In genomic region chr1:152932170-152932811, GRCh38 we compare ENCODE assay signal across 27 cellular contexts. TPM values are rescaled to one million over a fixed set of nuclear protein-coding genes. Genes with fewer than 3 reads are reported as not detected.
"Had no signal": no experiment of that assay in that cellular context is flagged by ENCODE, and none has a peak within 500 bp of the region (broad histone marks: within the 10 kb centered on the region; RNA-seq: fewer than 3 reads in every experiment).

No MANE protein-coding gene starts in this region.

- H3K4me1 ChIP-seq: colonic mucosa, pancreas, psoas muscle, right atrium auricular region, tibial artery had no signal

- H2AFZ ChIP-seq: hepatocyte had no signal

- H3K4me3 ChIP-seq: colonic mucosa, dorsolateral prefrontal cortex, hepatocyte, pancreas, psoas muscle, right atrium auricular region, tibial artery had no signal

- H3K4me1 Mint-ChIP-seq: activated naive CD8-positive, alpha-beta T cell treated with anti-CD3 and anti-CD28 coated beads for 36 hours; nephron; stimulated activated naive CD8-positive, alpha-beta T cell treated with anti-CD3 and anti-CD28 coated beads, Interleukin-15, amount 100 ng/mL, for 72 hours had no signal

- H3K4me3 Mint-ChIP-seq: activated CD8-positive, alpha-beta T cell treated with anti-CD3 and anti-CD28 coated beads, Interleukin-2, amount 10 ng/mL, durations not matched to agents 7 days and 5 days; activated naive CD8-positive, alpha-beta T cell treated with anti-CD3 and anti-CD28 coated beads for 36 hours; activated T-cell treated with anti-CD3 and anti-CD28 coated beads, Interleukin-2, amount 50 U/mL, for 24 hours; effector memory CD8-positive, alpha-beta T cell; nephron; stimulated activated naive CD8-positive, alpha-beta T cell treated with anti-CD3 and anti-CD28 coated beads, Interleukin-15, amount 100 ng/mL, for 72 hours had no signal

- H3K9me3 ChIP-seq: colonic mucosa, pancreas, psoas muscle, right atrium auricular region, tibial artery had no signal

- H3K27me3 ChIP-seq: colonic mucosa, hepatocyte, pancreas, right atrium auricular region, tibial artery had no signal

- H3K79me2 ChIP-seq: hepatocyte had no signal

- H3K9me3 Mint-ChIP-seq: activated T-cell treated with anti-CD3 and anti-CD28 coated beads, Interleukin-2, amount 50 U/mL, for 24 hours; activated T-helper 2 cell treated with anti-CD3 and anti-CD28 coated beads, Interferon-gamma antibody, Interleukin-2, Interleukin-4, amounts not matched to agents 10 μg/mL and 5 μg/mL and 100 μg/mL, durations not matched to agents 14 hours and 24 hours and 36 hours; stimulated activated naive CD8-positive, alpha-beta T cell treated with anti-CD3 and anti-CD28 coated beads, Interleukin-15, amount 100 ng/mL, for 72 hours had no signal

- H3K27ac ChIP-seq: colonic mucosa, dorsolateral prefrontal cortex, hepatocyte, pancreas, psoas muscle, right atrium auricular region, tibial artery had no signal

- H3K36me3 Mint-ChIP-seq: activated naive CD8-positive, alpha-beta T cell treated with anti-CD3 and anti-CD28 coated beads for 36 hours had no signal

- H3K4me2 ChIP-seq: hepatocyte had no signal

- DNase-seq: activated CD4-positive, alpha-beta T cell treated with anti-CD3 and anti-CD28 coated beads for 1 hour; activated CD4-positive, alpha-beta T cell treated with anti-CD3 and anti-CD28 coated beads, Interleukin-2, amount 50 U/mL, for 1 hour; activated CD8-positive, alpha-beta T cell treated with anti-CD3 and anti-CD28 coated beads, Interleukin-2, amount 10 ng/mL, durations not matched to agents 7 days and 5 days; activated naive CD4-positive, alpha-beta T cell treated with Interleukin-2 at 50 U/mL for 16 hours; activated naive CD8-positive, alpha-beta T cell treated with anti-CD3 and anti-CD28 coated beads for 36 hours; activated T-cell treated with anti-CD3 and anti-CD28 coated beads, Interleukin-2, amount 50 U/mL, for 24 hours; colonic mucosa; dorsolateral prefrontal cortex; effector memory CD8-positive, alpha-beta T cell; foreskin melanocyte; glutamatergic neuron; left ventricle myocardium superior; mesenchymal stem cell; pancreas; psoas muscle; stimulated activated CD4-positive, alpha-beta T cell treated with anti-CD3 and anti-CD28 coated beads, Interleukin-4, amount 100 ng/mL, for 4 hours; stimulated activated naive CD8-positive, alpha-beta T cell treated with anti-CD3 and anti-CD28 coated beads, Interleukin-15, amount 100 ng/mL, for 72 hours; T-helper 9 cell; tibial artery had no signal

- H3K36me3 ChIP-seq: colonic mucosa, pancreas, right atrium auricular region, tibial artery had no signal

- ATAC-seq: activated CD8-positive, alpha-beta T cell treated with anti-CD3 and anti-CD28 coated beads, Interleukin-2, amount 10 ng/mL, durations not matched to agents 7 days and 5 days; effector memory CD8-positive, alpha-beta T cell; left ventricle myocardium superior; pancreas; psoas muscle; stimulated activated naive CD8-positive, alpha-beta T cell treated with anti-CD3 and anti-CD28 coated beads, Interleukin-15, amount 100 ng/mL, for 72 hours had no signal

- H3K27ac Mint-ChIP-seq: activated CD8-positive, alpha-beta T cell treated with anti-CD3 and anti-CD28 coated beads, Interleukin-2, amount 10 ng/mL, durations not matched to agents 7 days and 5 days; activated naive CD8-positive, alpha-beta T cell treated with anti-CD3 and anti-CD28 coated beads for 36 hours; activated T-cell treated with anti-CD3 and anti-CD28 coated beads, Interleukin-2, amount 50 U/mL, for 24 hours; activated T-helper 2 cell treated with anti-CD3 and anti-CD28 coated beads, Interferon-gamma antibody, Interleukin-2, Interleukin-4, amounts not matched to agents 10 μg/mL and 5 μg/mL and 100 μg/mL, durations not matched to agents 14 hours and 24 hours and 36 hours; effector memory CD8-positive, alpha-beta T cell; nephron; stimulated activated naive CD8-positive, alpha-beta T cell treated with anti-CD3 and anti-CD28 coated beads, Interleukin-15, amount 100 ng/mL, for 72 hours had no signal

RNA-seq across cellular contexts. Expression of gene SPRR5, which starts 14.7 kb away (rescaled TPM):
- total RNA-seq: activated CD8-positive, alpha-beta T cell treated with anti-CD3 and anti-CD28 coated beads, Interleukin-2, amount 10 ng/mL, durations not matched to agents 7 days and 5 days; activated naive CD8-positive, alpha-beta T cell treated with anti-CD3 and anti-CD28 coated beads for 36 hours; activated T-helper 2 cell treated with anti-CD3 and anti-CD28 coated beads, Interferon-gamma antibody, Interleukin-2, Interleukin-4, amounts not matched to agents 10 μg/mL and 5 μg/mL and 100 μg/mL, durations not matched to agents 14 hours and 24 hours and 36 hours; astrocyte; colonic mucosa; dorsolateral prefrontal cortex; hepatocyte; left ventricle myocardium superior; mononuclear cell; myocyte; pancreas; psoas muscle; right atrium auricular region; T-helper 1 cell treated with Interleukin-12 subunit alpha and Interleukin-12 subunit beta and Interleukin-4 antibody, amounts not matched to agents 30 ng/mL and 1 ng/mL, for 36 hours had no signal
- polyA plus RNA-seq: hepatocyte, pancreas, psoas muscle had no signal

RNA-seq across cellular contexts. Expression of gene IVL, which starts 23.9 kb away (rescaled TPM):
- total RNA-seq: activated CD8-positive, alpha-beta T cell treated with anti-CD3 and anti-CD28 coated beads, Interleukin-2, amount 10 ng/mL, durations not matched to agents 7 days and 5 days; activated naive CD8-positive, alpha-beta T cell treated with anti-CD3 and anti-CD28 coated beads for 36 hours; activated T-helper 2 cell treated with anti-CD3 and anti-CD28 coated beads, Interferon-gamma antibody, Interleukin-2, Interleukin-4, amounts not matched to agents 10 μg/mL and 5 μg/mL and 100 μg/mL, durations not matched to agents 14 hours and 24 hours and 36 hours; colonic mucosa; dorsolateral prefrontal cortex; hepatocyte; left ventricle myocardium superior; mononuclear cell; myocyte; pancreas; psoas muscle; right atrium auricular region; T-helper 1 cell treated with Interleukin-12 subunit alpha and Interleukin-12 subunit beta and Interleukin-4 antibody, amounts not matched to agents 30 ng/mL and 1 ng/mL, for 36 hours had no signal
- polyA plus RNA-seq: hepatocyte had no signal

RNA-seq across cellular contexts. Expression of gene SPRR4, which starts 38.2 kb away (rescaled TPM):
- total RNA-seq: activated CD8-positive, alpha-beta T cell treated with anti-CD3 and anti-CD28 coated beads, Interleukin-2, amount 10 ng/mL, durations not matched to agents 7 days and 5 days; activated naive CD8-positive, alpha-beta T cell treated with anti-CD3 and anti-CD28 coated beads for 36 hours; activated T-helper 2 cell treated with anti-CD3 and anti-CD28 coated beads, Interferon-gamma antibody, Interleukin-2, Interleukin-4, amounts not matched to agents 10 μg/mL and 5 μg/mL and 100 μg/mL, durations not matched to agents 14 hours and 24 hours and 36 hours; astrocyte; colonic mucosa; dorsolateral prefrontal cortex; hepatocyte; left ventricle myocardium superior; mononuclear cell; myocyte; pancreas; psoas muscle; right atrium auricular region; T-helper 1 cell treated with Interleukin-12 subunit alpha and Interleukin-12 subunit beta and Interleukin-4 antibody, amounts not matched to agents 30 ng/mL and 1 ng/mL, for 36 hours had no signal
- polyA plus RNA-seq: hepatocyte, pancreas, psoas muscle had no signal

RNA-seq across cellular contexts. Expression of gene SPRR1A, which starts 51.6 kb away (rescaled TPM):
- total RNA-seq: activated CD8-positive, alpha-beta T cell treated with anti-CD3 and anti-CD28 coated beads, Interleukin-2, amount 10 ng/mL, durations not matched to agents 7 days and 5 days; activated naive CD8-positive, alpha-beta T cell treated with anti-CD3 and anti-CD28 coated beads for 36 hours; activated T-helper 2 cell treated with anti-CD3 and anti-CD28 coated beads, Interferon-gamma antibody, Interleukin-2, Interleukin-4, amounts not matched to agents 10 μg/mL and 5 μg/mL and 100 μg/mL, durations not matched to agents 14 hours and 24 hours and 36 hours; astrocyte; colonic mucosa; dorsolateral prefrontal cortex; hepatocyte; left ventricle myocardium superior; mononuclear cell; myocyte; pancreas; psoas muscle; right atrium auricular region; T-helper 1 cell treated with Interleukin-12 subunit alpha and Interleukin-12 subunit beta and Interleukin-4 antibody, amounts not matched to agents 30 ng/mL and 1 ng/mL, for 36 hours had no signal
- polyA plus RNA-seq: hepatocyte, pancreas, psoas muscle had no signal

RNA-seq across cellular contexts. Expression of gene SMCP, which starts 54.2 kb away (rescaled TPM):
- total RNA-seq: activated CD8-positive, alpha-beta T cell treated with anti-CD3 and anti-CD28 coated beads, Interleukin-2, amount 10 ng/mL, durations not matched to agents 7 days and 5 days; activated naive CD8-positive, alpha-beta T cell treated with anti-CD3 and anti-CD28 coated beads for 36 hours; activated T-helper 2 cell treated with anti-CD3 and anti-CD28 coated beads, Interferon-gamma antibody, Interleukin-2, Interleukin-4, amounts not matched to agents 10 μg/mL and 5 μg/mL and 100 μg/mL, durations not matched to agents 14 hours and 24 hours and 36 hours; astrocyte; colonic mucosa; dorsolateral prefrontal cortex; hepatocyte; left ventricle myocardium superior; mononuclear cell; myocyte; pancreas; psoas muscle; right atrium auricular region; T-helper 1 cell treated with Interleukin-12 subunit alpha and Interleukin-12 subunit beta and Interleukin-4 antibody, amounts not matched to agents 30 ng/mL and 1 ng/mL, for 36 hours had no signal
- polyA plus RNA-seq: hepatocyte, pancreas, psoas muscle had no signal
